ENCODE assay signal across 1 cellular context in genomic region chr2:86807462-86808275, GRCh38.
A peak's percentile ranks its signal among the peaks of the same experiment; 100 is the strongest.
TF ChIP-seq lines count a peak whose summit lies in the region.

No MANE protein-coding gene starts in this region.

TF ChIP-seq in HepG2, 621 proteins besides CTCF, POLR2A, EP300 and RAD21 (continued from another document and continues in another):
- TF ChIP-seq NR2C2 (CRISPR knock-in tag; IDR thresholded peaks at IDR 0.05; ENCODE audit: borderline replicate concordance) = peak; percentile 92
- TF ChIP-seq, protein P1, sequence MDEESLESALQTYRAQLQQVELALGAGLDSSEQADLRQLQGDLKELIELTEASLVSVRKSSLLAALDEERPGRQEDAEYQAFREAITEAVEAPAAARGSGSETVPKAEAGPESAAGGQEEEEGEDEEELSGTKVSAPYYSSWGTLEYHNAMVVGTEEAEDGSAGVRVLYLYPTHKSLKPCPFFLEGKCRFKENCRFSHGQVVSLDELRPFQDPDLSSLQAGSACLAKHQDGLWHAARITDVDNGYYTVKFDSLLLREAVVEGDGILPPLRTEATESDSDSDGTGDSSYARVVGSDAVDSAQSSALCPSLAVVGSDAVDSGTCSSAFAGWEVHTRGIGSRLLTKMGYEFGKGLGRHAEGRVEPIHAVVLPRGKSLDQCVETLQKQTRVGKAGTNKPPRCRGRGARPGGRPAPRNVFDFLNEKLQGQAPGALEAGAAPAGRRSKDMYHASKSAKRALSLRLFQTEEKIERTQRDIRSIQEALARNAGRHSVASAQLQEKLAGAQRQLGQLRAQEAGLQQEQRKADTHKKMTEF (CRISPR knock-in tag; IDR thresholded peaks at IDR 0.05) = peak; percentile 15; the same call in 1 of the 2 replicates
- TF ChIP-seq, protein P2, sequence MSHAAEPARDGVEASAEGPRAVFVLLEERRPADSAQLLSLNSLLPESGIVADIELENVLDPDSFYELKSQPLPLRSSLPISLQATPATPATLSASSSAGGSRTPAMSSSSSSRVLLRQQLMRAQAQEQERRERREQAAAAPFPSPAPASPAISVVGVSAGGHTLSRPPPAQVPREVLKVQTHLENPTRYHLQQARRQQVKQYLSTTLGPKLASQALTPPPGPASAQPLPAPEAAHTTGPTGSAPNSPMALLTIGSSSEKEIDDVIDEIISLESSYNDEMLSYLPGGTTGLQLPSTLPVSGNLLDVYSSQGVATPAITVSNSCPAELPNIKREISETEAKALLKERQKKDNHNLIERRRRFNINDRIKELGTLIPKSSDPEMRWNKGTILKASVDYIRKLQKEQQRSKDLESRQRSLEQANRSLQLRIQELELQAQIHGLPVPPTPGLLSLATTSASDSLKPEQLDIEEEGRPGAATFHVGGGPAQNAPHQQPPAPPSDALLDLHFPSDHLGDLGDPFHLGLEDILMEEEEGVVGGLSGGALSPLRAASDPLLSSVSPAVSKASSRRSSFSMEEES (CRISPR knock-in tag; IDR thresholded peaks at IDR 0.05) = peak; percentile 62; the same call in 1 of the 2 replicates
- TF ChIP-seq, protein P3, sequence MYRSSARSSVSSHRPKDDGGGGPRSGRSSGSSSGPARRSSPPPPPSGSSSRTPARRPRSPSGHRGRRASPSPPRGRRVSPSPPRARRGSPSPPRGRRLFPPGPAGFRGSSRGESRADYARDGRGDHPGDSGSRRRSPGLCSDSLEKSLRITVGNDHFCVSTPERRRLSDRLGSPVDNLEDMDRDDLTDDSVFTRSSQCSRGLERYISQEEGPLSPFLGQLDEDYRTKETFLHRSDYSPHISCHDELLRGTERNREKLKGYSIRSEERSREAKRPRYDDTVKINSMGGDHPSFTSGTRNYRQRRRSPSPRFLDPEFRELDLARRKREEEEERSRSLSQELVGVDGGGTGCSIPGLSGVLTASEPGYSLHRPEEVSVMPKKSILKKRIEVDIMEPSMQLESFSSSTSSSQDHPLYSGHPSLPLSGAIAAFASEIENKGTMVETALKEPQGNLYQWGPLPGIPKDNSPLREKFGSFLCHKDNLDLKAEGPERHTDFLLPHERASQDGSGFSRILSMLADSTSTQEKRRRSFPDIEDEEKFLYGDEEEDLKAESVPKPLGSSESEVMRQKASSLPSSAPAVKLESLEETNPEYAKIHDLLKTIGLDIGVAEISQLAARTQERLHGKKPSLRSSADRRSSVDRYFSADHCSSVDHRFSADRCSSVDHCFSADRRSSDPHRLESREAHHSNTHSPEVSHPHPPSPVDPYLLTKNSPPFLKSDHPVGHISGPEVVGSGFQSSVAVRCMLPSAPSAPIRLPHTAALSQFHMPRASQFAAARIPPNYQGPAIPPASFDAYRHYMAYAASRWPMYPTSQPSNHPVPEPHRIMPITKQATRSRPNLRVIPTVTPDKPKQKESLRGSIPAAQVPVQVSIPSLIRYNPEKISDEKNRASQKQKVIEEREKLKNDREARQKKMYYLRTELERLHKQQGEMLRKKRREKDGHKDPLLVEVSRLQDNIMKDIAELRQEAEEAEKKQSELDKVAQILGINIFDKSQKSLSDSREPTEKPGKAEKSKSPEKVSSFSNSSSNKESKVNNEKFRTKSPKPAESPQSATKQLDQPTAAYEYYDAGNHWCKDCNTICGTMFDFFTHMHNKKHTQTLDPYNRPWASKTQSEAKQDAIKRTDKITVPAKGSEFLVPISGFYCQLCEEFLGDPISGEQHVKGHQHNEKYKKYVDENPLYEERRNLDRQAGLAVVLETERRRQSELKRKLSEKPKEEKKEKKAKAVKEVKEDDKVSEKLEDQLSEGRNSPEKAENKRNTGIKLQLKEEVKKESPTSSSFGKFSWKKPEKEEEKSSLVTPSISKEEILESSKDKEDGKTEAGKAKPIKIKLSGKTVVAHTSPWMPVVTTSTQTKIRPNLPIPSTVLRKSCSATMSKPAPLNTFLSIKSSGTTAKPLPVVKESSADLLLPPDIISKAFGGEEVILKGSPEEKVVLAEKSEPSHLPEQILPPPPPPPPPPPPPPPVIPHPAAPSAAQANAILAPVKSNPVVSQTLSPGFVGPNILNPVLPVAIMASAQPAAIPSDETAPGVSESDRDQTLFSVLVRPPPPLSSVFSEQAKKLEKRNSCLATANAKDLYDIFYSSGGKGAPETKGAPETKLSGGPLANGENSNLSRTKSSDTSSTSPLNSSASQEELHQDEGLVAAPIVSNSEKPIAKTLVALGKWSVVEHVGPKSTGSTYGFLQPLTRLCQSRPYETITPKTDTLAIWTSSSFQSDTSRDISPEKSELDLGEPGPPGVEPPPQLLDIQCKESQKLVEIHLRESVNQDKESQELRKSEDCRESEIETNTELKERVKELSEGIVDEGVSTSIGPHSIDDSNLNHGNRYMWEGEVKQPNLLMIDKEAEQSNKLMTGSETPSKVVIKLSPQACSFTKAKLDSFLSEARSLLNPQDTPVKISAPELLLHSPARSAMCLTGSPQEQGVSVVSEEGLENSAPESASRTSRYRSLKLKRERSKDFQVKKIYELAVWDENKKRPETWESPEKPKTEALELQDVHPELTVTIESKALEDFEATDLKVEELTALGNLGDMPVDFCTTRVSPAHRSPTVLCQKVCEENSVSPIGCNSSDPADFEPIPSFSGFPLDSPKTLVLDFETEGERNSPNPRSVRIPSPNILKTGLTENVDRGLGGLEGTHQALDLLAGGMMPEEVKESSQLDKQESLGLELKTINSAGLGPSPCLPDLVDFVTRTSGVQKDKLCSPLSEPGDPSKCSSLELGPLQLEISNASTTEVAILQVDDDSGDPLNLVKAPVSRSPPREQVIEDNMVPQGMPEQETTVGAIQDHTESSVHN (CRISPR knock-in tag; IDR thresholded peaks at IDR 0.05) = peak; percentile 72; the same call in 1 of the 2 replicates
- peak; percentile 41; the same call in 1 of the 2 replicates for TF ChIP-seq ZNF770 (CRISPR knock-in tag; IDR thresholded peaks at IDR 0.05)
- TF ChIP-seq, protein P4, sequence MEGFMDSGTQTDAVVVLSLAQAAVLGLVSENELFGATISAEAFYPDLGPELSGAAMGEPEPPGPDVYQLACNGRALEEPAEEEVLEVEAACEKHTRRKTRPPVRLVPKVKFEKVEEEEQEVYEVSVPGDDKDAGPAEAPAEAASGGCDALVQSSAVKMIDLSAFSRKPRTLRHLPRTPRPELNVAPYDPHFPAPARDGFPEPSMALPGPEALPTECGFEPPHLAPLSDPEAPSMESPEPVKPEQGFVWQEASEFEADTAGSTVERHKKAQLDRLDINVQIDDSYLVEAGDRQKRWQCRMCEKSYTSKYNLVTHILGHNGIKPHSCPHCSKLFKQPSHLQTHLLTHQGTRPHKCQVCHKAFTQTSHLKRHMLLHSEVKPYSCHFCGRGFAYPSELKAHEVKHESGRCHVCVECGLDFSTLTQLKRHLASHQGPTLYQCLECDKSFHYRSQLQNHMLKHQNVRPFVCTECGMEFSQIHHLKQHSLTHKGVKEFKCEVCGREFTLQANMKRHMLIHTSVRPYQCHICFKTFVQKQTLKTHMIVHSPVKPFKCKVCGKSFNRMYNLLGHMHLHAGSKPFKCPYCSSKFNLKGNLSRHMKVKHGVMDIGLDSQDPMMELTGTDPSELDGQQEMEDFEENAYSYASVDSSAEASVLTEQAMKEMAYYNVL (CRISPR knock-in tag; IDR thresholded peaks at IDR 0.05; ENCODE audit: borderline replicate concordance) = peak; percentile 37; the same call in 1 of the 2 replicates
- no peak for TF ChIP-seq ZBTB7A (CRISPR knock-in tag; IDR thresholded peaks at IDR 0.05)
- 0 out of 2 replicates have a peak, but pooled peaks have one; percentile 44 for TF ChIP-seq MTA1 (CRISPR knock-in tag; IDR thresholded peaks at IDR 0.05; ENCODE audit: borderline replicate concordance)
- TF ChIP-seq HMG20B (CRISPR knock-in tag; conservative IDR thresholded peaks at IDR 0.05) = 0 out of 2 replicates have a peak, but pooled peaks have one; percentile 34
- no peak for TF ChIP-seq NFE2 (CRISPR knock-in tag; IDR thresholded peaks at IDR 0.05)
- no peak for TF ChIP-seq LCORL (IDR thresholded peaks at IDR 0.05)
- peak; percentile 12; the same call in 1 of the 2 replicates for TF ChIP-seq LCORL (CRISPR knock-in tag; IDR thresholded peaks at IDR 0.05)
- TF ChIP-seq KLF12 (CRISPR knock-in tag; IDR thresholded peaks at IDR 0.05; ENCODE audit: borderline replicate concordance) = no peak
- TF ChIP-seq TOPORS (CRISPR knock-in tag; IDR thresholded peaks at IDR 0.05) = 0 out of 2 replicates have a peak, but pooled peaks have one; percentile 6
- 0 out of 2 replicates have a peak, but pooled peaks have one; percentile 38 for TF ChIP-seq ZNF205 (CRISPR knock-in tag; IDR thresholded peaks at IDR 0.05)
- TF ChIP-seq, protein P5, sequence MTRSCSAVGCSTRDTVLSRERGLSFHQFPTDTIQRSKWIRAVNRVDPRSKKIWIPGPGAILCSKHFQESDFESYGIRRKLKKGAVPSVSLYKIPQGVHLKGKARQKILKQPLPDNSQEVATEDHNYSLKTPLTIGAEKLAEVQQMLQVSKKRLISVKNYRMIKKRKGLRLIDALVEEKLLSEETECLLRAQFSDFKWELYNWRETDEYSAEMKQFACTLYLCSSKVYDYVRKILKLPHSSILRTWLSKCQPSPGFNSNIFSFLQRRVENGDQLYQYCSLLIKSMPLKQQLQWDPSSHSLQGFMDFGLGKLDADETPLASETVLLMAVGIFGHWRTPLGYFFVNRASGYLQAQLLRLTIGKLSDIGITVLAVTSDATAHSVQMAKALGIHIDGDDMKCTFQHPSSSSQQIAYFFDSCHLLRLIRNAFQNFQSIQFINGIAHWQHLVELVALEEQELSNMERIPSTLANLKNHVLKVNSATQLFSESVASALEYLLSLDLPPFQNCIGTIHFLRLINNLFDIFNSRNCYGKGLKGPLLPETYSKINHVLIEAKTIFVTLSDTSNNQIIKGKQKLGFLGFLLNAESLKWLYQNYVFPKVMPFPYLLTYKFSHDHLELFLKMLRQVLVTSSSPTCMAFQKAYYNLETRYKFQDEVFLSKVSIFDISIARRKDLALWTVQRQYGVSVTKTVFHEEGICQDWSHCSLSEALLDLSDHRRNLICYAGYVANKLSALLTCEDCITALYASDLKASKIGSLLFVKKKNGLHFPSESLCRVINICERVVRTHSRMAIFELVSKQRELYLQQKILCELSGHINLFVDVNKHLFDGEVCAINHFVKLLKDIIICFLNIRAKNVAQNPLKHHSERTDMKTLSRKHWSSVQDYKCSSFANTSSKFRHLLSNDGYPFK (CRISPR knock-in tag; IDR thresholded peaks at IDR 0.05; ENCODE audit: borderline replicate concordance) = peak; percentile 61
- no peak for TF ChIP-seq MIER3 (CRISPR knock-in tag; IDR thresholded peaks at IDR 0.05; ENCODE audit: borderline replicate concordance)
- 0 out of 2 replicates have a peak, but pooled peaks have one; percentile 67 for TF ChIP-seq GZF1 (CRISPR knock-in tag; IDR thresholded peaks at IDR 0.05)
- no peak for TF ChIP-seq SIN3B (IDR thresholded peaks at IDR 0.05; ENCODE audit: low read length)
- TF ChIP-seq, protein P6, sequence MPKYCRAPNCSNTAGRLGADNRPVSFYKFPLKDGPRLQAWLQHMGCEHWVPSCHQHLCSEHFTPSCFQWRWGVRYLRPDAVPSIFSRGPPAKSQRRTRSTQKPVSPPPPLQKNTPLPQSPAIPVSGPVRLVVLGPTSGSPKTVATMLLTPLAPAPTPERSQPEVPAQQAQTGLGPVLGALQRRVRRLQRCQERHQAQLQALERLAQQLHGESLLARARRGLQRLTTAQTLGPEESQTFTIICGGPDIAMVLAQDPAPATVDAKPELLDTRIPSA (CRISPR knock-in tag; IDR thresholded peaks at IDR 0.05; ENCODE audit: borderline replicate concordance) = no peak
- TF ChIP-seq, protein P7, sequence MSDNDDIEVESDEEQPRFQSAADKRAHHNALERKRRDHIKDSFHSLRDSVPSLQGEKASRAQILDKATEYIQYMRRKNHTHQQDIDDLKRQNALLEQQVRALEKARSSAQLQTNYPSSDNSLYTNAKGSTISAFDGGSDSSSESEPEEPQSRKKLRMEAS (IDR thresholded peaks at IDR 0.05) = peak; percentile 95
- no peak for TF ChIP-seq FOXK2 (IDR thresholded peaks at IDR 0.05)
- TF ChIP-seq NR0B2 (CRISPR knock-in tag; IDR thresholded peaks at IDR 0.05) = peak; percentile 50
- TF ChIP-seq TEF (CRISPR knock-in tag; IDR thresholded peaks at IDR 0.05) = no peak
- 0 out of 2 replicates have a peak, but pooled peaks have one; percentile 26 for TF ChIP-seq BHLHE40 (IDR thresholded peaks at IDR 0.05; ENCODE audit: low read length)
- no peak for TF ChIP-seq ZNF329 (CRISPR knock-in tag; IDR thresholded peaks at IDR 0.05; ENCODE audit: low read depth)
- no peak for TF ChIP-seq RFXANK (CRISPR knock-in tag; IDR thresholded peaks at IDR 0.05)
- TF ChIP-seq USF2 (IDR thresholded peaks at IDR 0.05; ENCODE audit: low read depth, low read length) = peak; percentile 56
- TF ChIP-seq USF2 (CRISPR knock-in tag; IDR thresholded peaks at IDR 0.05; ENCODE audit: borderline replicate concordance) = peak; percentile 54; the same call in 1 of the 2 replicates
- TF ChIP-seq PAX8 (CRISPR knock-in tag; IDR thresholded peaks at IDR 0.05; ENCODE audit: borderline replicate concordance) = 0 out of 2 replicates have a peak, but pooled peaks have one; percentile 30
